10 cellular contexts compared by ENCODE assay signal in the genomic region with DNA sequence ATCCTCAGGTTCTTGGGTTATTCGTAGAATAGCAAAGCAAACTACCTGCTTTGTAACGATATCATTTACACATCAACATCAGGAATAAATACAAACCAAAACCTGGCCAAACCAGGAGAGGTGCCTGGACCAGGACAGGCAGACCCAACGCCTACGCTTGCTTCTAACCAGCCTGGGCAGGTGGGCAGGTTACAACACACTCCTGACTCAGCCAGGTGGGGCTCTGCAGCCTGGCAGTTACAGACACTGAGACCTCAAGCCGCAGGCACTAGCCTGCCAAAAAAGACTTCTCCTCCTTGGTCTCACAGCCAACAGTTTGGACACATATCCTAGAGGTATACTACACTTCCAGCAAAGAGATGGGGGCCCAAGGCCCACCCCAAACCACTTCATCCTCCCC. TPM values are rescaled to one million over a fixed set of nuclear protein-coding genes. Genes with fewer than 3 reads are reported as not detected.
DNase-seq lines count a peak whose midpoint lies in the region; ATAC-seq, FAIRE-seq and TF ChIP-seq lines count a peak whose summit lies in the region.
"Had no signal": no experiment of that assay in that cellular context is flagged by ENCODE, and none has a peak within 500 bp of the region (broad histone marks: within the 10 kb centered on the region; RNA-seq: fewer than 3 reads in every experiment).

No MANE protein-coding gene starts in this region.

- no peak for TF ChIP-seq CTCF in omental fat pad (IDR thresholded peaks at IDR 0.05)

- H3K27ac Mint-ChIP-seq in activated naive CD8-positive, alpha-beta T cell treated with anti-CD3 and anti-CD28 coated beads for 36 hours, result peak overlapping the region; percentile 35

- H3K4me1 Mint-ChIP-seq in activated naive CD8-positive, alpha-beta T cell treated with anti-CD3 and anti-CD28 coated beads for 36 hours, result peaks cover 86% of the 10 kb centered on the region

- peak; percentile 16 for DNase-seq in activated naive CD8-positive, alpha-beta T cell treated with anti-CD3 and anti-CD28 coated beads for 36 hours
- DNase-seq in omental fat pad (ENCODE audit: low spot score) (no peak), iPS-NIHi7 (ENCODE audit: extremely low spot score) (no peak), urothelium cell line (ENCODE audit: low spot score) (no peak)
- DNase-seq: activated CD4-positive, CD25-positive, alpha-beta regulatory T cell treated with anti-CD3 and anti-CD28 coated beads, Interleukin-2, amount 50 U/mL, for 72 hours; NCI-H146 had no signal

- peaks cover 51% of the 10 kb centered on the region for H3K36me3 Mint-ChIP-seq in activated naive CD8-positive, alpha-beta T cell treated with anti-CD3 and anti-CD28 coated beads for 36 hours

- no peaks in the 10 kb centered on the region for H3K27me3 Mint-ChIP-seq in activated naive CD8-positive, alpha-beta T cell treated with anti-CD3 and anti-CD28 coated beads for 36 hours

- FAIRE-seq in urothelium cell line (lab: Jason Lieb, UNC), result no peak

- ATAC-seq in GM18868 (IDR thresholded peaks at IDR 0.05; ENCODE audit: unreplicated experiment) (peak; percentile 14), HG02852 (IDR thresholded peaks at IDR 0.05; ENCODE audit: unreplicated experiment) (peak; percentile 22), omental fat pad (ENCODE audit: low FRiP score) (peak; percentile 49), GM19328 (IDR thresholded peaks at IDR 0.05; ENCODE audit: unreplicated experiment) (no peak), GM18867 (IDR thresholded peaks at IDR 0.05; ENCODE audit: unreplicated experiment) (no peak)

- H3K4me3 Mint-ChIP-seq in activated naive CD8-positive, alpha-beta T cell treated with anti-CD3 and anti-CD28 coated beads for 36 hours, result peak overlapping the region; percentile 26

- peaks cover 5% of the 10 kb centered on the region for H3K9me3 Mint-ChIP-seq in activated naive CD8-positive, alpha-beta T cell treated with anti-CD3 and anti-CD28 coated beads for 36 hours

RNA-seq across cellular contexts. Expression of a gene that starts 14.0 kb away (rescaled TPM):
- 100 to 1,000 TPM; 129 to 142 TPM for total RNA-seq in activated naive CD8-positive, alpha-beta T cell treated with anti-CD3 and anti-CD28 coated beads for 36 hours
- 100 to 1,000 TPM in 1 of 4 donors, 10 to 100 TPM in 3; 49.8 to 114 (median 82.2) TPM for total RNA-seq in omental fat pad

RNA-seq across cellular contexts. Expression of a gene that starts 31.8 kb away (rescaled TPM):
- 10 to 100 TPM; 63.1 to 76.7 TPM for total RNA-seq in activated naive CD8-positive, alpha-beta T cell treated with anti-CD3 and anti-CD28 coated beads for 36 hours
- 100 to 1,000 TPM in 1 of 4 donors, 10 to 100 TPM in 3; 68.6 to 125 (median 74.8) TPM for total RNA-seq in omental fat pad

Comparison
In these comparisons a context has a peak if more than half of its experiments do, and no peak if none do; other contexts are left out.
1. ATAC-seq: peak in GM18868 (single experiment), HG02852 (single experiment) and omental fat pad (single experiment); none in GM19328 (single experiment) and GM18867 (single experiment).